20 cellular contexts compared by ENCODE assay signal in the genomic region with DNA sequence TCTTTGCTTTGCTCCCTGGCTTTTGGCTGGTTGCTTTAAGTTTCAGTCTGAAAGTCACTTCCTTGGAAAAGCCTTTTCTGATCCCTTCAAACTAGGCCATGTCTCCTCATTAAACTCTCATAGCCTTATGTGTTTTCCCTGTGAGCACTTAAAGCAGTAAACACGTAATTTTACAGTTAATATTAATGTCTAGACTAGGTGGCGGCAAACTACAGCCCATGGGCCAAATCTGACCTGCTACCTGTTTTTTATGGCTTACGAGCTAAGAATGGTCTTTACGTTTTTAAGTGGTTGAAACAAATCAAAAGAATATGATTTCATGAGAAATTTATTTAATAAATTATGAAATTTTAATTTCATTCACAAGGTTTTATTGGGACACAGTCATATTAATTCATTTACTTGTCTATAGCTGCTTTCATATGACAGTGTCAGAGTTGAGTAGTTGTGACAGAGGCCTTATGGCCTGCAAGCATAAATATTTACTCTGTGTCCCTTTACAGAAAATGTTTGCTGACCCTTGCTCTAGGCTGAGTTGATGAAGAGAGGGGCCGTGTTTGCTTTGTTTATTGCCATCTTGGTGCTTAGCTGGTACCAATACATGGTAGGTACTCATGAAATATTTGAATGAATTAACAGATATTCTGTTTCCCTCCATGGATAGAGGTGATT. TPM values are rescaled to one million over a fixed set of nuclear protein-coding genes. Genes with fewer than 3 reads are reported as not detected.
DNase-seq lines count a peak whose midpoint lies in the region; ATAC-seq and TF ChIP-seq lines count a peak whose summit lies in the region.
"Had no signal": no experiment of that assay in that cellular context is flagged by ENCODE, and none has a peak within 500 bp of the region (broad histone marks: within the 10 kb centered on the region; RNA-seq: fewer than 3 reads in every experiment).

No MANE protein-coding gene starts in this region.

- H3K36me3 ChIP-seq in OCI-LY3 (replicated peaks; ENCODE audit: low read depth, low read length) (no peaks in the 10 kb centered on the region), hepatocyte (replicated peaks; ENCODE audit: insufficient read depth, low read depth) (no peaks in the 10 kb centered on the region)
- H3K36me3 ChIP-seq: pancreas, sigmoid colon, upper lobe of right lung had no signal

- no peaks in the 10 kb centered on the region for H3K9me2 ChIP-seq in hepatocyte (replicated peaks; ENCODE audit: insufficient read depth)

- H3K27me3 ChIP-seq in OCI-LY3 (ENCODE audit: low read depth, low read length) (no peaks in the 10 kb centered on the region), hepatocyte (no peaks in the 10 kb centered on the region)
- H3K27me3 ChIP-seq: body of pancreas, pancreas, sigmoid colon, upper lobe of right lung had no signal

- DNase-seq in LNCaP clone FGC (ENCODE audit: low read depth) = no peak
- DNase-seq in hepatocyte (ENCODE audit: low spot score) = no peak
- no peak for DNase-seq in effector CD4-positive, alpha-beta T cell
- DNase-seq in lower leg skin (ENCODE audit: low spot score in 2 of 2) = no peak
- DNase-seq: activated naive CD8-positive, alpha-beta T cell treated with anti-CD3 and anti-CD28 coated beads for 36 hours; body of pancreas; COR-L47; cortex of kidney; GOT3; islet precursor cell; mesenchymal stem cell; natural killer cell; NCI-H82; pancreas; sigmoid colon; stimulated activated naive CD4-positive, alpha-beta T cell; upper lobe of right lung had no signal

- no peak for TF ChIP-seq POLR2A in lower leg skin (IDR thresholded peaks at IDR 0.05)

- H3K79me2 ChIP-seq in OCI-LY3 (ENCODE audit: low read length) (peaks cover 92% of the 10 kb centered on the region), hepatocyte (peaks cover 100% of the 10 kb centered on the region)

- H3K4me2 ChIP-seq in OCI-LY3 (ENCODE audit: low read length) = peak overlapping the region; percentile 48
- peak overlapping the region; percentile 53 for H3K4me2 ChIP-seq in hepatocyte

- H3K9me3 ChIP-seq in OCI-LY3 (ENCODE audit: insufficient read depth, low read length) (no peaks in the 10 kb centered on the region), hepatocyte (ENCODE audit: low read depth) (no peaks in the 10 kb centered on the region)
- H3K9me3 ChIP-seq: body of pancreas, pancreas, sigmoid colon, upper lobe of right lung had no signal

- H4K20me1 ChIP-seq in OCI-LY3 (ENCODE audit: insufficient read depth, low read length) (peaks cover 22% of the 10 kb centered on the region; the same call in 1 of the 2 replicates), hepatocyte (ENCODE audit: insufficient read depth, poor library complexity, severe bottlenecking) (no peaks in the 10 kb centered on the region)

- no peak for ATAC-seq in GM21576 (IDR thresholded peaks at IDR 0.05; ENCODE audit: unreplicated experiment)
- ATAC-seq: body of pancreas, natural killer cell, pancreas, upper lobe of right lung had no signal

- H3K4me1 ChIP-seq in OCI-LY3 (ENCODE audit: low read length) = peaks cover 35% of the 10 kb centered on the region
- peaks cover 34% of the 10 kb centered on the region for H3K4me1 ChIP-seq in hepatocyte (ENCODE audit: insufficient read depth)

- 64% methylated on average over 5 of the region's 5 CpGs for WGBS in hepatocyte (ENCODE audit: low lambda C conversion rate, missing lambda C conversion rate)
- WGBS in lower leg skin, 2 donors = 87 to 93% methylated on average over 5 of the region's 5 CpGs

- H3K4me3 ChIP-seq in LNCaP clone FGC (ENCODE audit: low read depth, low read length) = no peak overlapping the region
- 0 out of 2 replicates have a peak overlapping the region, but pooled peaks have one; percentile 16 for H3K4me3 ChIP-seq in OCI-LY3 (ENCODE audit: low read length)
- H3K4me3 ChIP-seq in hepatocyte = no peak overlapping the region
- no peak overlapping the region for H3K4me3 ChIP-seq in lower leg skin (ENCODE audit: low read depth, poor library complexity, severe bottlenecking)
- H3K4me3 ChIP-seq: body of pancreas, pancreas, sigmoid colon, upper lobe of right lung had no signal

- H3K9ac ChIP-seq in OCI-LY3 (ENCODE audit: low read length) = peak overlapping the region; percentile 30; the same call in 1 of the 2 replicates

- TF ChIP-seq CTCF in LNCaP clone FGC (IDR thresholded peaks at IDR 0.05; ENCODE audit: control insufficient read depth, extremely low read depth, insufficient read depth) (peak; percentile 41), OCI-LY3 (IDR thresholded peaks at IDR 0.05; ENCODE audit: low read depth, low read length) (peak; percentile 71), hepatocyte (IDR thresholded peaks at IDR 0.05; ENCODE audit: poor library complexity) (no peak), lower leg skin (IDR thresholded peaks at IDR 0.05) (no peak)

- H3K27ac ChIP-seq in OCI-LY3 (ENCODE audit: low read length) = peak overlapping the region; percentile 38; the same call in 1 of the 2 replicates
- peak overlapping the region; percentile 67 for H3K27ac ChIP-seq in hepatocyte
- H3K27ac ChIP-seq in temporal lobe (ENCODE audit: low read depth, low read length) = peak overlapping the region; percentile 36
- H3K27ac ChIP-seq: body of pancreas, pancreas, upper lobe of right lung had no signal

- no peak overlapping the region for H2AFZ ChIP-seq in OCI-LY3 (ENCODE audit: low read depth, low read length)
- no peak overlapping the region for H2AFZ ChIP-seq in hepatocyte

- intact Hi-C loops in lower leg skin (cut with DNase I; ENCODE audit: low total_unique reads) = no loop called here

RNA-seq across cellular contexts. Expression of a gene that starts 7.4 kb away (rescaled TPM):
- total RNA-seq in hepatocyte = 62.9 and 64.9 TPM in 2 replicates
- polyA plus RNA-seq in hepatocyte = 26.4 and 31.3 TPM in 2 replicates
- total RNA-seq in temporal lobe = 41.1 TPM
- 10 to 100 TPM; 51.1 to 82.2 (median 70.5) TPM for total RNA-seq in lower leg skin

Comparison
In these comparisons a context has a peak if more than half of its experiments do, and no peak if none do; other contexts are left out.
1. CTCF ChIP-seq: peak in LNCaP clone FGC (single experiment) and OCI-LY3 (single experiment); none in hepatocyte (single experiment) and lower leg skin (0 of 3).
2. Peak in every context shown above with its lines, with median percentiles within 50 percentile points of each other: H3K27ac ChIP-seq.